In the genomic region with DNA sequence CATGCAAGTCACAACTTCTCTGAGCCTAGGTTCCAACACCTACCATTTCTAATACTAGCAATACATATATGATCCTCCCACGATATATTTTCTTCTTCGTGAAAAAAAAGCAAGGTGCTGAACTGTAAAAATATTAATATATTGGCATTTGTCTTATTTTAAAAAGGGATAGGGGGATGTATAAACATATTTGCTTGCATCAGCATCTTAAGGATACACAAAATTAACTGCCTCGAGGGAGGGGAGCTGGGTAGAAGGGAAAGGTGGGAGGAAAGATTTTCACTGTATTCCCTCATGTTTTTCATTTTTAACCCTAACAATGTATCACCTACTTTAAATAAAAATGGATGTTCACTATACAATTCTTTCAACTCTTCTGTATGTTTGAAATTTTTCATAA, we compare ENCODE assay signal across 1 cellular context.
A peak's percentile ranks its signal among the peaks of the same experiment; 100 is the strongest.
TF ChIP-seq lines count a peak whose summit lies in the region.

No MANE protein-coding gene starts in this region.

TF ChIP-seq in IMR-90, 13 proteins besides CTCF, POLR2A, EP300 and RAD21:
- TF ChIP-seq BHLHE40 (IDR thresholded peaks at IDR 0.05; ENCODE audit: low read depth, low read length) (no peak), MAFK (IDR thresholded peaks at IDR 0.05; ENCODE audit: low read depth, low read length) (peak; percentile 82)
TF ChIP-seq in IMR-90: peak in this region for 1.
